In genomic region chr13:20241593-20241992, GRCh38 we compare ENCODE assay signal across 27 cellular contexts. TPM values are rescaled to one million over a fixed set of nuclear protein-coding genes. Genes with fewer than 3 reads are reported as not detected.
"Had no signal": no experiment of that assay in that cellular context is flagged by ENCODE, and none has a peak within 500 bp of the region (broad histone marks: within the 10 kb centered on the region; RNA-seq: fewer than 3 reads in every experiment).

No MANE protein-coding gene starts in this region.

- H3K9me3 ChIP-seq: SJCRH30, SK-N-SH had no signal

- H3K27ac Mint-ChIP-seq: activated CD4-positive, alpha-beta memory T cell treated with anti-CD3 and anti-CD28 coated beads for 36 hours; activated CD4-positive, alpha-beta T cell treated with anti-CD3 and anti-CD28 coated beads, Interleukin-2, amount 10 ng/mL, durations not matched to agents 7 days and 5 days; activated naive CD4-positive, alpha-beta T cell treated with anti-CD3 and anti-CD28 coated beads for 36 hours; activated naive CD8-positive, alpha-beta T cell had no signal

- H3K36me3 Mint-ChIP-seq: activated CD4-positive, alpha-beta memory T cell treated with anti-CD3 and anti-CD28 coated beads for 36 hours had no signal

- DNase-seq: activated CD4-positive, alpha-beta memory T cell treated with anti-CD3 and anti-CD28 coated beads for 36 hours; activated CD4-positive, alpha-beta T cell treated with anti-CD3 and anti-CD28 coated beads, Interleukin-2, amount 10 ng/mL, durations not matched to agents 7 days and 5 days; activated CD4-positive, CD25-positive, alpha-beta regulatory T cell; activated CD8-positive, alpha-beta memory T cell treated with anti-CD3 and anti-CD28 coated beads for 24 hours; activated gamma-delta T cell; activated naive CD4-positive, alpha-beta T cell treated with anti-CD3 and anti-CD28 coated beads for 36 hours; activated T-cell treated with anti-CD3 and anti-CD28 coated beads, Interleukin-2, amount 50 U/mL, for 4 hours; amygdala; brain microvascular endothelial cell; IMR-90; Kasumi-1; KBM-7; NCI-H1105 treated with DMSO at 0.1 percent for 48 hours; NCI-H1436 treated with DMSO at 0.1 percent for 48 hours; NCI-H187; NCI-H345; NCI-H510A; NCI-H526 treated with DMSO at 0.1 percent for 48 hours; NCI-H82; SJCRH30; SK-N-SH; T-helper 1 cell had no signal

- H3K4me3 Mint-ChIP-seq: activated CD4-positive, alpha-beta memory T cell treated with anti-CD3 and anti-CD28 coated beads for 36 hours; activated CD4-positive, alpha-beta T cell treated with anti-CD3 and anti-CD28 coated beads, Interleukin-2, amount 10 ng/mL, durations not matched to agents 7 days and 5 days; activated naive CD4-positive, alpha-beta T cell treated with anti-CD3 and anti-CD28 coated beads for 36 hours; activated naive CD8-positive, alpha-beta T cell; activated T-cell treated with anti-CD3 and anti-CD28 coated beads, Interleukin-2, amount 50 U/mL, for 4 hours had no signal

- H3K27me3 ChIP-seq: brain microvascular endothelial cell had no signal

- H3K4me1 ChIP-seq: SJCRH30 had no signal

- H3K9me3 Mint-ChIP-seq: activated CD4-positive, alpha-beta memory T cell treated with anti-CD3 and anti-CD28 coated beads for 36 hours; activated CD4-positive, alpha-beta T cell treated with anti-CD3 and anti-CD28 coated beads, Interleukin-2, amount 10 ng/mL, durations not matched to agents 7 days and 5 days; activated naive CD4-positive, alpha-beta T cell treated with anti-CD3 and anti-CD28 coated beads for 36 hours; activated T-cell treated with anti-CD3 and anti-CD28 coated beads, Interleukin-2, amount 50 U/mL, for 4 hours had no signal

- H3K27ac ChIP-seq: brain microvascular endothelial cell, SJCRH30, VCaP had no signal

- FAIRE-seq: astrocyte had no signal

- ATAC-seq: activated T-cell treated with anti-CD3 and anti-CD28 coated beads, Interleukin-2, amount 50 U/mL, for 4 hours had no signal

- H3K36me3 ChIP-seq: brain microvascular endothelial cell, SJCRH30 had no signal

- H3K4me3 ChIP-seq: SJCRH30 had no signal

RNA-seq across cellular contexts. Expression of gene GJB6, which starts 9.5 kb away (rescaled TPM):
- total RNA-seq: astrocyte, cardiac septum, IMR-90, RPMI7951, SJCRH30 had no signal
- polyA plus RNA-seq: IMR-90, SK-N-SH had no signal

RNA-seq across cellular contexts. Expression of gene GJB2, which starts 48.9 kb away (rescaled TPM):
- total RNA-seq: SJCRH30 had no signal
- polyA plus RNA-seq: SK-N-SH had no signal
